In genomic region chrX:13165747-13166146, GRCh38 we compare ENCODE assay signal across 16 cellular contexts.
DNase-seq lines count a peak whose midpoint lies in the region; ATAC-seq and TF ChIP-seq lines count a peak whose summit lies in the region.
"Had no signal": no experiment of that assay in that cellular context is flagged by ENCODE, and none has a peak within 500 bp of the region (broad histone marks: within the 10 kb centered on the region; RNA-seq: fewer than 3 reads in every experiment).

No MANE protein-coding gene starts in this region.

- H3T11ph ChIP-seq in H9 (ENCODE audit: low read length): no peak overlapping the region

- H3K27me3 Mint-ChIP-seq in CD4-positive, alpha-beta T cell: no peaks in the 10 kb centered on the region
- H3K27me3 Mint-ChIP-seq in H9 (ENCODE audit: low read depth): peaks cover 15% of the 10 kb centered on the region
- H3K27me3 Mint-ChIP-seq: activated naive CD8-positive, alpha-beta T cell treated with anti-CD3 and anti-CD28 coated beads, Interleukin-2, amount 10 ng/mL, durations not matched to agents 7 days and 5 days had no signal

- no peak overlapping the region for H2AFZ ChIP-seq in H9 (ENCODE audit: low read length)

- intact Hi-C loops in CD4-positive, alpha-beta T cell (cut with DNase I, micrococcal nuclease): no loop called here
- intact Hi-C loops in A673 (cut with micrococcal nuclease; ENCODE audit: unreplicated experiment): no loop called here

- no peak overlapping the region for H3K4me2 ChIP-seq in H9 (ENCODE audit: insufficient read depth, insufficient read length, low read length)

- ATAC-seq in CD4-positive, alpha-beta T cell (ENCODE audit: poor library complexity): no peak
- no peak for ATAC-seq in lung (ENCODE audit: insufficient read depth, low FRiP score)
- ATAC-seq in stimulated activated effector memory CD8-positive, alpha-beta T cell treated with anti-CD3 and anti-CD28 coated beads, Interleukin-12 subunit alpha, Interleukin-12 subunit beta, amount 100 ng/mL, for 72 hours: no peak
- ATAC-seq: foreskin keratinocyte had no signal

- H3K36me3 Mint-ChIP-seq in CD4-positive, alpha-beta T cell (ENCODE audit: low read depth): no peaks in the 10 kb centered on the region
- H3K36me3 Mint-ChIP-seq in H9 (ENCODE audit: insufficient read depth in 1 of 3, low read depth in 3 of 3): peaks cover 5 to 18% (median 7%) of the 10 kb centered on the region in 3 experiments; a peak in 6 of 7 replicates
- no peaks in the 10 kb centered on the region for H3K36me3 Mint-ChIP-seq in stimulated activated effector memory CD8-positive, alpha-beta T cell treated with anti-CD3 and anti-CD28 coated beads, Interleukin-12 subunit alpha, Interleukin-12 subunit beta, amount 100 ng/mL, for 72 hours

- no peak overlapping the region for H3K9ac ChIP-seq in H9 (ENCODE audit: extremely low read depth, insufficient read length, low read length)

- no TSS peak for BruUV-seq in A673 (replicated peaks; lab: Mats Ljungman, UMichigan)

- no peak for DNase-seq in CD4-positive, alpha-beta T cell
- DNase-seq in H9 (no peak), NCI-H748 treated with DMSO at 0.1 percent for 48 hours (lab: John Stamatoyannopoulos, UW) (peak; percentile 90), lung (ENCODE audit: low spot score) (no peak), A673 (ENCODE audit: low spot score) (no peak), SIG-M5 treated with dmso at 0.1 percent for 504 hours (lab: John Stamatoyannopoulos, UW; ENCODE audit: unreplicated experiment) (no peak)
- DNase-seq in stimulated activated effector memory CD8-positive, alpha-beta T cell treated with anti-CD3 and anti-CD28 coated beads, Interleukin-12 subunit alpha, Interleukin-12 subunit beta, amount 100 ng/mL, for 72 hours (ENCODE audit: low spot score in 2 of 2): no peak
- DNase-seq: activated CD4-positive, CD25-positive, alpha-beta regulatory T cell treated with anti-CD3 and anti-CD28 coated beads, Interleukin-2, amount 50 U/mL, for 72 hours; activated naive CD8-positive, alpha-beta T cell treated with anti-CD3 and anti-CD28 coated beads, Interleukin-2, amount 10 ng/mL, durations not matched to agents 7 days and 5 days; effector memory CD4-positive, alpha-beta T cell; foreskin keratinocyte; NCI-H524; nucleus accumbens; stimulated activated CD4-positive, alpha-beta T cell treated with anti-CD3 and anti-CD28 coated beads, Interleukin-4, amount 100 ng/mL, for 24 hours had no signal

- no peak overlapping the region for H2BK20ac ChIP-seq in H9 (ENCODE audit: low read depth, low read length, poor library complexity, severe bottlenecking)

- H2BK12ac ChIP-seq in H9 (ENCODE audit: insufficient read length, low read depth, low read length): no peak overlapping the region

- H3K36me3 ChIP-seq in lung (ENCODE audit: control insufficient read depth in 2 of 2, insufficient read depth in 2 of 2, low read length in 2 of 2) (no peaks in the 10 kb centered on the region), A673 (ENCODE audit: insufficient read depth, low read length, poor library complexity, severe bottlenecking) (no peaks in the 10 kb centered on the region)
- H3K36me3 ChIP-seq: cardiac muscle cell had no signal

- no peak overlapping the region for H2BK5ac ChIP-seq in H9 (ENCODE audit: insufficient read length, low read length)

- H3K4ac ChIP-seq in H9 (ENCODE audit: low read depth, low read length): no peak overlapping the region

- no peaks in the 10 kb centered on the region for H3K9me3 ChIP-seq in CD4-positive, alpha-beta T cell (ENCODE audit: control insufficient read depth, low read length)
- H3K9me3 ChIP-seq in H9 (ENCODE audit: control insufficient read depth, low read depth, low read length): peaks cover 14% of the 10 kb centered on the region
- H3K9me3 ChIP-seq in lung (ENCODE audit: control insufficient read depth in 2 of 2, insufficient read depth in 1 of 2, low read length in 1 of 2): no peaks in the 10 kb centered on the region
- H3K9me3 ChIP-seq in A673 (ENCODE audit: low read depth, low read length, poor library complexity, severe bottlenecking): no peaks in the 10 kb centered on the region

- H4K5ac ChIP-seq in H9 (ENCODE audit: insufficient read length, low read depth, low read length): no peak overlapping the region

- H3K79me2 ChIP-seq in H9 (ENCODE audit: insufficient read depth, low read length): no peaks in the 10 kb centered on the region

- H3K23ac ChIP-seq in H9 (ENCODE audit: insufficient read length, low read depth, low read length): no peak overlapping the region

- no peak overlapping the region for H3K56ac ChIP-seq in H9 (ENCODE audit: insufficient read length, low read depth, low read length)

- H3K27ac ChIP-seq in CD4-positive, alpha-beta T cell (ENCODE audit: low read depth, low read length): no peak overlapping the region
- H3K27ac ChIP-seq in H9 (ENCODE audit: insufficient read length, low read depth, low read length): no peak overlapping the region
- H3K27ac ChIP-seq in lung (ENCODE audit: low read depth in 1 of 2, low read length in 1 of 2): peak overlapping the region; percentile 4 to 53
- no peak overlapping the region for H3K27ac ChIP-seq in A673 (ENCODE audit: low read depth, low read length, poor library complexity, severe bottlenecking)
- H3K27ac ChIP-seq: C4-2B, cardiac muscle cell, foreskin keratinocyte had no signal

- peaks cover 44% of the 10 kb centered on the region for H3K4me1 Mint-ChIP-seq in CD4-positive, alpha-beta T cell (ENCODE audit: low read depth)
- H3K4me1 Mint-ChIP-seq in H9: peaks cover 39 to 41% of the 10 kb centered on the region in 2 experiments
- peaks cover 21% of the 10 kb centered on the region for H3K4me1 Mint-ChIP-seq in stimulated activated effector memory CD8-positive, alpha-beta T cell treated with anti-CD3 and anti-CD28 coated beads, Interleukin-12 subunit alpha, Interleukin-12 subunit beta, amount 100 ng/mL, for 72 hours

- H3K23me2 ChIP-seq in H9 (ENCODE audit: insufficient read length, low read depth, low read length, poor library complexity, severe bottlenecking): no peaks in the 10 kb centered on the region

- no CpG with 5 or more reads among the region's 3 CpGs for WGBS in H9 (ENCODE audit: extremely low coverage, insufficient read length, low lambda C conversion rate)
- 67 to 90% methylated on average over 3 of the region's 3 CpGs for WGBS in lung, 2 donors

- H4K20me1 ChIP-seq in H9 (ENCODE audit: control insufficient read depth, insufficient read depth, insufficient read length): no peaks in the 10 kb centered on the region

- H3K4me3 ChIP-seq in lung: no peak overlapping the region
- H3K4me3 ChIP-seq in A673 (ENCODE audit: low read depth, low read length, poor library complexity, severe bottlenecking): no peak overlapping the region
- H3K4me3 ChIP-seq: cardiac muscle cell had no signal

- H3K79me1 ChIP-seq in H9 (ENCODE audit: insufficient read depth, low read depth, low read length, poor library complexity, severe bottlenecking): no peaks in the 10 kb centered on the region

- H2AK5ac ChIP-seq in H9 (ENCODE audit: insufficient read length, low read length): no peak overlapping the region

- no peak overlapping the region for H4K91ac ChIP-seq in H9 (ENCODE audit: insufficient read length, low read depth, low read length)

- CTCF ChIA-PET in CD4-positive, alpha-beta T cell (lab: Charles Lee): no interaction called here
- CTCF ChIA-PET in A673 (lab: Charles Lee): no interaction called here

- H3K27me3 ChIP-seq in CD4-positive, alpha-beta T cell (ENCODE audit: control insufficient read depth, insufficient read depth, low read length): no peaks in the 10 kb centered on the region
- H3K27me3 ChIP-seq in H9 (ENCODE audit: insufficient read depth, low read length) (peaks cover 2% of the 10 kb centered on the region; the same call in 1 of the 2 replicates), lung (ENCODE audit: control insufficient read depth, insufficient read depth) (no peaks in the 10 kb centered on the region), A673 (replicated peaks; ENCODE audit: insufficient read depth, low read depth, low read length, poor library complexity) (no peaks in the 10 kb centered on the region)
- H3K27me3 ChIP-seq: cardiac muscle cell, foreskin keratinocyte had no signal

- no peak overlapping the region for H3K4me3 Mint-ChIP-seq in CD4-positive, alpha-beta T cell
- H3K4me3 Mint-ChIP-seq in H9: no peak overlapping the region
- no peak overlapping the region for H3K4me3 Mint-ChIP-seq in stimulated activated effector memory CD8-positive, alpha-beta T cell treated with anti-CD3 and anti-CD28 coated beads, Interleukin-12 subunit alpha, Interleukin-12 subunit beta, amount 100 ng/mL, for 72 hours
- H3K4me3 Mint-ChIP-seq: activated naive CD8-positive, alpha-beta T cell treated with anti-CD3 and anti-CD28 coated beads, Interleukin-2, amount 10 ng/mL, durations not matched to agents 7 days and 5 days had no signal

- POLR2A ChIA-PET in CD4-positive, alpha-beta T cell (lab: Charles Lee): no interaction called here
- POLR2A ChIA-PET in A673 (lab: Charles Lee; ENCODE audit: low non-redundant PET): no interaction called here

- no peak for TF ChIP-seq CTCF in CD4-positive, alpha-beta T cell (IDR thresholded peaks at IDR 0.05)
- TF ChIP-seq CTCF in H9 (conservative IDR thresholded peaks at IDR 0.05): no peak
- no peak for TF ChIP-seq CTCF in lung (IDR thresholded peaks at IDR 0.05; ENCODE audit: control extremely low read depth, extremely low read depth)
- no peak for TF ChIP-seq CTCF in A673 (conservative IDR thresholded peaks at IDR 0.05; ENCODE audit: low read depth, low read length)

- peak overlapping the region; percentile 6 for H3K27ac Mint-ChIP-seq in CD4-positive, alpha-beta T cell
- no peak overlapping the region for H3K27ac Mint-ChIP-seq in H9
- H3K27ac Mint-ChIP-seq in stimulated activated effector memory CD8-positive, alpha-beta T cell treated with anti-CD3 and anti-CD28 coated beads, Interleukin-12 subunit alpha, Interleukin-12 subunit beta, amount 100 ng/mL, for 72 hours: no peak overlapping the region
- H3K27ac Mint-ChIP-seq: activated naive CD8-positive, alpha-beta T cell treated with anti-CD3 and anti-CD28 coated beads, Interleukin-2, amount 10 ng/mL, durations not matched to agents 7 days and 5 days had no signal

- no peak overlapping the region for H3K14ac ChIP-seq in H9 (ENCODE audit: insufficient read depth, low read length)

- 0 out of 2 replicates have a peak overlapping the region, but pooled peaks have one; percentile 55 for H2BK15ac ChIP-seq in H9 (ENCODE audit: low read depth, low read length)

- H4K8ac ChIP-seq in H9 (replicated peaks; ENCODE audit: insufficient read length, low read depth, low read length): no peak overlapping the region

- no peak overlapping the region for H2BK120ac ChIP-seq in H9 (ENCODE audit: low read depth, low read length, poor library complexity, severe bottlenecking)

- H3K18ac ChIP-seq in H9 (ENCODE audit: insufficient read length, low read depth, low read length): no peak overlapping the region

- H3K4me1 ChIP-seq in H9 (ENCODE audit: insufficient read depth, low read length) (peaks cover 6% of the 10 kb centered on the region; the same call in 1 of the 2 replicates), lung (ENCODE audit: control insufficient read depth in 2 of 2, insufficient read depth in 2 of 2, low read length in 2 of 2) (peaks cover 0 to 6% of the 10 kb centered on the region in 2 donors), A673 (ENCODE audit: insufficient read depth, low read length, poor library complexity, severe bottlenecking) (no peaks in the 10 kb centered on the region)
- H3K4me1 ChIP-seq: foreskin keratinocyte had no signal

- H3K9me3 Mint-ChIP-seq in CD4-positive, alpha-beta T cell: peaks cover 2% of the 10 kb centered on the region
- peaks cover 60 to 68% of the 10 kb centered on the region in 2 experiments for H3K9me3 Mint-ChIP-seq in H9
- no peaks in the 10 kb centered on the region for H3K9me3 Mint-ChIP-seq in stimulated activated effector memory CD8-positive, alpha-beta T cell treated with anti-CD3 and anti-CD28 coated beads, Interleukin-12 subunit alpha, Interleukin-12 subunit beta, amount 100 ng/mL, for 72 hours

Comparison
In these comparisons a context has a peak if more than half of its experiments do, and no peak if none do; other contexts are left out.
1. H3K27ac ChIP-seq: peak in lung (2 of 2); none in CD4-positive, alpha-beta T cell (single experiment), H9 (single experiment) and A673 (single experiment).